Comparison of ENCODE assay signal across 11 cellular contexts in genomic region chr1:108041360-108042143, GRCh38.
DNase-seq lines count a peak whose midpoint lies in the region; ATAC-seq, FAIRE-seq and TF ChIP-seq lines count a peak whose summit lies in the region.
"Had no signal": no experiment of that assay in that cellular context is flagged by ENCODE, and none has a peak within 500 bp of the region (broad histone marks: within the 10 kb centered on the region; RNA-seq: fewer than 3 reads in every experiment).

No MANE protein-coding gene starts in this region.

- peak overlapping the region; percentile 41 to 89 for H3K27ac Mint-ChIP-seq in effector memory CD8-positive, alpha-beta T cell

- peaks cover 0 to 7% of the 10 kb centered on the region in 2 donors for H3K27me3 Mint-ChIP-seq in effector memory CD8-positive, alpha-beta T cell

- no peak for FAIRE-seq in D721Med (lab: Jason Lieb, UNC)
- FAIRE-seq: HepG2 had no signal

- peaks cover 12 to 22% of the 10 kb centered on the region in 2 donors for H3K4me1 Mint-ChIP-seq in effector memory CD8-positive, alpha-beta T cell (ENCODE audit: low read depth in 2 of 2)

- peak overlapping the region; percentile 15 to 54 for H3K4me3 Mint-ChIP-seq in effector memory CD8-positive, alpha-beta T cell

- peaks cover 2% of the 10 kb centered on the region for H3K36me3 Mint-ChIP-seq in effector memory CD8-positive, alpha-beta T cell (ENCODE audit: insufficient read depth)

- TF ChIP-seq CTCF in D721Med (IDR thresholded peaks at IDR 0.05; ENCODE audit: insufficient read depth, missing control alignments), result no peak

- DNase-seq in activated gamma-delta T cell treated with Interleukin-2 at 50 U/mL for 16 hours (peak; percentile 10), activated gamma-delta T cell (lab: John Stamatoyannopoulos, UW) (no peak), NOMO-1 (lab: John Stamatoyannopoulos, UW; ENCODE audit: unreplicated experiment in 2 of 2) (peak; percentile 88 to 90), D721Med (ENCODE audit: insufficient read length, low spot score) (no peak)
- peak in 2 of 3 experiments; percentile 4 to 11 for DNase-seq in effector memory CD8-positive, alpha-beta T cell
- DNase-seq in stimulated activated naive CD8-positive, alpha-beta T cell treated with anti-CD3 and anti-CD28 coated beads, Interleukin-15, Interleukin-2, amounts not matched to agents 100 U/mL and 50 U/mL, for 24 hours, result peak; percentile 22
- DNase-seq in activated CD8-positive, alpha-beta memory T cell treated with anti-CD3 and anti-CD28 coated beads, Interleukin-2, amount 50 U/mL, for 48 hours, result no peak
- DNase-seq: AML-193, SJCRH30 had no signal

- H3K9me3 Mint-ChIP-seq in effector memory CD8-positive, alpha-beta T cell, result no peaks in the 10 kb centered on the region

- ATAC-seq in effector memory CD8-positive, alpha-beta T cell (replicated peaks), result peak; percentile 73
- peak; percentile 82 for ATAC-seq in stimulated activated naive CD8-positive, alpha-beta T cell treated with anti-CD3 and anti-CD28 coated beads, Interleukin-15, Interleukin-2, amounts not matched to agents 100 U/mL and 50 U/mL, for 24 hours
- no peak for ATAC-seq in GM21447 (IDR thresholded peaks at IDR 0.05; ENCODE audit: unreplicated experiment)
- ATAC-seq: HepG2 had no signal

Comparison
In these comparisons a context has a peak if more than half of its experiments do, and no peak if none do; other contexts are left out.
1. DNase-seq: peak in activated gamma-delta T cell treated with Interleukin-2 at 50 U/mL for 16 hours (single experiment), NOMO-1 (2 of 2), effector memory CD8-positive, alpha-beta T cell (2 of 3) and stimulated activated naive CD8-positive, alpha-beta T cell treated with anti-CD3 and anti-CD28 coated beads, Interleukin-15, Interleukin-2, amounts not matched to agents 100 U/mL and 50 U/mL, for 24 hours (single experiment); none in activated gamma-delta T cell (single experiment), activated CD8-positive, alpha-beta memory T cell treated with anti-CD3 and anti-CD28 coated beads, Interleukin-2, amount 50 U/mL, for 48 hours (single experiment) and D721Med (single experiment).